Comparison of ENCODE assay signal across 16 cellular contexts in the genomic region with DNA sequence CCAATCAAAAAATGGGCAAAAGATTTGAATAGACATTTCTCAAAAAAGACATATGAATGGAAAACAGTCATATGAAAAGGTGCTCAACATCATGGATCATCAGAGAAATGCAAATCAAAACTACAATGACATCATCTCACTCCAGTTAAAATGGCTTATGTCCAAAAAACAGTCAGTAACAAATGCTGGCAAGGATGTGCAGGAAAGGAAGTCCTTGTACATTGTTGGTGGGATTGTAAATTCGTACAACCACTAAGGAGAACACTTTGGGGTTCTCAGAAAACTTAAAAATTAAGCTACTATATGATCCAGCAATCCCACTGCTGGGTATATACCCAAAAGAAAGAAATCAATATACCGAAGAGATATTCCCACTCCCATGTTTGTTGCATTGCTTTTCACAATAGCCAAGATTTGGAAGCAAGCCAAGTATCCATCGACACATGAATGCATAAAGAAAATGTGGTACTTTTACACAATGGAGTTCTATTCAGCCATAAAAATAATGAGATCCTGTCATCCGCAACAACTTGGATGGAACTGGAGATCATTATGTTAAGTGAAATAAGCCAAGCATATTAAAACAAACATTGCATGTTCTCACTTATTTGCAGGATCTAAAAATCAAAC. TPM values are rescaled to one million over a fixed set of nuclear protein-coding genes. Genes with fewer than 3 reads are reported as not detected.
A peak's percentile ranks its signal among the peaks of the same experiment; 100 is the strongest.
DNase-seq lines count a peak whose midpoint lies in the region; ATAC-seq and TF ChIP-seq lines count a peak whose summit lies in the region.
"Had no signal": no experiment of that assay in that cellular context is flagged by ENCODE, and none has a peak within 500 bp of the region (broad histone marks: within the 10 kb centered on the region; RNA-seq: fewer than 3 reads in every experiment).

No MANE protein-coding gene starts in this region.

- no peak for TF ChIP-seq CTCF in epithelial cell of proximal tubule (conservative IDR thresholded peaks at IDR 0.05; ENCODE audit: low read depth, low read length)

- DNase-seq in DMS153 (lab: John Stamatoyannopoulos, UW): peak; percentile 72
- peak; percentile 87 for DNase-seq in NCI-H1105 (lab: John Stamatoyannopoulos, UW)
- DNase-seq in NCI-H510A treated with DMSO at 0.1 percent for 48 hours (lab: John Stamatoyannopoulos, UW): peak; percentile 68
- DNase-seq in epithelial cell of proximal tubule (ENCODE audit: low read depth): peak; percentile 64
- DNase-seq in epidermal melanocyte (ENCODE audit: insufficient read length, low spot score): no peak
- DNase-seq in AG08395 (ENCODE audit: low spot score): no peak
- no peak for DNase-seq in hypothalamus (lab: John Stamatoyannopoulos, UW)
- DNase-seq: anterior cingulate cortex, heart right ventricle, testis had no signal

- ATAC-seq in HG02763 (IDR thresholded peaks at IDR 0.05; ENCODE audit: unreplicated experiment): no peak
- ATAC-seq: SK-N-SH treated with all-trans-retinoic acid at 6 μM for 48 hours, WTC11 had no signal

- no peak overlapping the region for H3K4me3 ChIP-seq in epithelial cell of proximal tubule (ENCODE audit: low read depth, low read length)
- H3K4me3 ChIP-seq: BLaER1, heart right ventricle, neural progenitor cell, spleen, testis had no signal

RNA-seq across cellular contexts. Expression of gene GBP5, which starts 17.9 kb away (rescaled TPM):
- total RNA-seq in epithelial cell of proximal tubule: not detected in 2 replicates

RNA-seq across cellular contexts. Expression of gene GBP4, which starts 56.0 kb away (rescaled TPM):
- total RNA-seq in epithelial cell of proximal tubule: 0.07 and 0.35 TPM in 2 replicates

Comparison
In these comparisons a context has a peak if more than half of its experiments do, and no peak if none do; other contexts are left out.
1. DNase-seq: peak in DMS153 (single experiment), NCI-H1105 (single experiment), NCI-H510A treated with DMSO at 0.1 percent for 48 hours (single experiment) and epithelial cell of proximal tubule (single experiment); none in epidermal melanocyte (single experiment), AG08395 (single experiment) and hypothalamus (0 of 51).